In the genomic region with DNA sequence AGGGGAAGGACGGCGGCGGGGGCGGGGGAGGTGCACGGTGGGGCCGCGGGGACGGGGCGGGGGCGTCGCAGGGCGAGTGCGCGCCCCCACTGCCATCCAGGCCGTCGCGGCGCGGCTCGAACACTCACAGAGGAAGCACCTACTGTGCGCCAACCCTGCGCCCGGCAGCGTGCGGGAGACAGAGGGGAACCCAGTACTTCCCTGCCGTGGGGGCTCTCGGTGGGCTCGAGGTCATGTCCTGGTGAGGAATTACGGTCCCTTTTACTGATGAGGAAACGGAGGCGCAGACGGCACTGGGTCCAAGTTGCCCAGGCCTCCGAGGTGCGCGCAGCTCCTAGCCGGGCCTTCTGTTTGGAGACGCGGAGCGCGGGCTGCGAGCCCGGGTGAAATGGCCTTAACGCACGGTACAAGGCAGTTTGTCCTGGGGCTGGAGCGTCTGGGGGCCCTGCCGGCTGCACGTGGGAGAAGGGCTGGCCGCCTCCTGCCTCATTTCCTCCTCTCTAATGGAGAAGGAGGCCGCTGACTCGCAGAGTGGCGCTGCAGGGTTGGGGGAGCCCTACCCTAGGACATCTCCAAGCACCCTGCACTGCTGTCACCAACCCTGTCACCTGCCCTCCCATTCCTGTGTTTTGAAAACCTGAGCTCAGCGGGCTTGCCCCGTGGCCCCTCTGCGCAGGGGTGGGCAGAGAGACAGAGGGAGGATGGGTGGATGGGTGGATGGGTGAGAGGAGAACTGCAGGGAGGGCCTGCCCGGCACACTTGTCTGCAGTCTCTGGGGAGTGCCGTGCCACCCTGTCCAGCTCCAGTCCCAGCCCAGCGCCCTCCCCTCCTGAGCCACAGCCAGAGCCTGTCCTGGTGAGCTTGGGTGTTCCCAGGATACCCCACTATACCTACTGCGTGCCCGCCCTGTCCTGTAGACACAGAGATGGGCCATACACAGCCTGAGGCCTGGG, we compare ENCODE assay signal across 11 cellular contexts.
DNase-seq lines count a peak whose midpoint lies in the region; ATAC-seq and TF ChIP-seq lines count a peak whose summit lies in the region.
"Had no signal": no experiment of that assay in that cellular context is flagged by ENCODE, and none has a peak within 500 bp of the region (broad histone marks: within the 10 kb centered on the region; RNA-seq: fewer than 3 reads in every experiment).

No MANE protein-coding gene starts in this region.

- peaks cover 6% of the 10 kb centered on the region for H3K36me3 Mint-ChIP-seq in MCF 10A (ENCODE audit: insufficient read depth, unreplicated experiment)
- H3K36me3 Mint-ChIP-seq in activated CD8-positive, alpha-beta T cell treated with anti-CD3 and anti-CD28 coated beads, Interleukin-2, amount 10 ng/mL, durations not matched to agents 7 days and 5 days (ENCODE audit: low read depth): no peaks in the 10 kb centered on the region
- H3K36me3 Mint-ChIP-seq in stimulated activated memory B cell treated with anti-CD40 and anti-IgM and Interleukin-4, amounts not matched to agents 10 μg/mL and 1 μg/mL and 100 μg/mL, for 72 hours: no peaks in the 10 kb centered on the region

- H3K4me3 ChIP-seq in breast epithelium: peak overlapping the region in 2 of 3 donors; percentile 13 to 31
- H3K4me3 ChIP-seq in suprapubic skin: peak overlapping the region; percentile 11
- H3K4me3 ChIP-seq: adrenal gland, tibial artery had no signal

- peak; percentile 11 for ATAC-seq in activated CD8-positive, alpha-beta T cell treated with anti-CD3 and anti-CD28 coated beads, Interleukin-2, amount 10 ng/mL, durations not matched to agents 7 days and 5 days
- ATAC-seq in HG03378 (IDR thresholded peaks at IDR 0.05; ENCODE audit: unreplicated experiment): no peak
- ATAC-seq in stimulated activated memory B cell treated with anti-CD40 and anti-IgM and Interleukin-4, amounts not matched to agents 10 μg/mL and 1 μg/mL and 100 μg/mL, for 72 hours: no peak

- H3K4me1 Mint-ChIP-seq in MCF 10A (ENCODE audit: insufficient read depth, unreplicated experiment): peaks cover 6% of the 10 kb centered on the region
- peaks cover 5% of the 10 kb centered on the region for H3K4me1 Mint-ChIP-seq in activated CD8-positive, alpha-beta T cell treated with anti-CD3 and anti-CD28 coated beads, Interleukin-2, amount 10 ng/mL, durations not matched to agents 7 days and 5 days (ENCODE audit: low read depth)
- peaks cover 17% of the 10 kb centered on the region for H3K4me1 Mint-ChIP-seq in stimulated activated memory B cell treated with anti-CD40 and anti-IgM and Interleukin-4, amounts not matched to agents 10 μg/mL and 1 μg/mL and 100 μg/mL, for 72 hours

- TF ChIP-seq EP300 in suprapubic skin (IDR thresholded peaks at IDR 0.05): no peak

- H3K36me3 ChIP-seq in breast epithelium (no peaks in the 10 kb centered on the region), suprapubic skin (no peaks in the 10 kb centered on the region)
- H3K36me3 ChIP-seq: adrenal gland, tibial artery had no signal

- H3K27me3 Mint-ChIP-seq in MCF 10A (ENCODE audit: insufficient read depth, unreplicated experiment): peaks cover 53% of the 10 kb centered on the region
- H3K27me3 Mint-ChIP-seq in activated CD8-positive, alpha-beta T cell treated with anti-CD3 and anti-CD28 coated beads, Interleukin-2, amount 10 ng/mL, durations not matched to agents 7 days and 5 days (ENCODE audit: low read depth): peaks cover 31% of the 10 kb centered on the region
- H3K27me3 Mint-ChIP-seq in stimulated activated memory B cell treated with anti-CD40 and anti-IgM and Interleukin-4, amounts not matched to agents 10 μg/mL and 1 μg/mL and 100 μg/mL, for 72 hours: peaks cover 50% of the 10 kb centered on the region

- POLR2A ChIA-PET in MCF 10A (lab: Yijun Ruan, JAX): no interaction called here
- POLR2A ChIA-PET in activated CD8-positive, alpha-beta T cell treated with anti-CD3 and anti-CD28 coated beads, Interleukin-2, amount 10 ng/mL, durations not matched to agents 7 days and 5 days (lab: Charles Lee): no interaction called here

- 28% methylated on average over 12 of the region's 59 CpGs for WGBS in suprapubic skin

- no peaks in the 10 kb centered on the region for H3K4me1 ChIP-seq in breast epithelium
- H3K4me1 ChIP-seq in suprapubic skin: peaks cover 9% of the 10 kb centered on the region
- H3K4me1 ChIP-seq: adrenal gland had no signal

- no peaks in the 10 kb centered on the region for H3K9me3 Mint-ChIP-seq in MCF 10A (ENCODE audit: unreplicated experiment)
- peaks cover under 1% of the 10 kb centered on the region for H3K9me3 Mint-ChIP-seq in activated CD8-positive, alpha-beta T cell treated with anti-CD3 and anti-CD28 coated beads, Interleukin-2, amount 10 ng/mL, durations not matched to agents 7 days and 5 days (ENCODE audit: insufficient read depth)
- H3K9me3 Mint-ChIP-seq in stimulated activated memory B cell treated with anti-CD40 and anti-IgM and Interleukin-4, amounts not matched to agents 10 μg/mL and 1 μg/mL and 100 μg/mL, for 72 hours: no peaks in the 10 kb centered on the region

- TF ChIP-seq POLR2A in breast epithelium (IDR thresholded peaks at IDR 0.05) (no peak), suprapubic skin (IDR thresholded peaks at IDR 0.05) (no peak)

- intact Hi-C loops in breast epithelium (cut with DNase I; ENCODE audit: low total_unique reads) (no loop called here), MCF 10A (cut with micrococcal nuclease) (no loop called here)

- H3K27me3 ChIP-seq in breast epithelium (peaks cover 0 to 83% of the 10 kb centered on the region in 2 donors), suprapubic skin (peaks cover 86% of the 10 kb centered on the region)

- H3K27ac Mint-ChIP-seq in MCF 10A (ENCODE audit: low read depth, unreplicated experiment): no peak overlapping the region
- no peak overlapping the region for H3K27ac Mint-ChIP-seq in activated CD8-positive, alpha-beta T cell treated with anti-CD3 and anti-CD28 coated beads, Interleukin-2, amount 10 ng/mL, durations not matched to agents 7 days and 5 days
- H3K27ac Mint-ChIP-seq in stimulated activated memory B cell treated with anti-CD40 and anti-IgM and Interleukin-4, amounts not matched to agents 10 μg/mL and 1 μg/mL and 100 μg/mL, for 72 hours: no peak overlapping the region

- H3K4me3 Mint-ChIP-seq in MCF 10A (ENCODE audit: unreplicated experiment): no peak overlapping the region
- H3K4me3 Mint-ChIP-seq in activated CD8-positive, alpha-beta T cell treated with anti-CD3 and anti-CD28 coated beads, Interleukin-2, amount 10 ng/mL, durations not matched to agents 7 days and 5 days: no peak overlapping the region
- no peak overlapping the region for H3K4me3 Mint-ChIP-seq in stimulated activated memory B cell treated with anti-CD40 and anti-IgM and Interleukin-4, amounts not matched to agents 10 μg/mL and 1 μg/mL and 100 μg/mL, for 72 hours

- H3K27ac ChIP-seq in breast epithelium: no peak overlapping the region
- H3K27ac ChIP-seq in suprapubic skin: no peak overlapping the region
- H3K27ac ChIP-seq: adrenal gland, tibial artery had no signal

- no TSS peak for BruUV-seq in MCF 10A (replicated peaks; lab: Mats Ljungman, UMichigan)

- TF ChIP-seq CTCF in breast epithelium (IDR thresholded peaks at IDR 0.05): no peak
- no peak for TF ChIP-seq CTCF in MCF 10A (IDR thresholded peaks at IDR 0.05; ENCODE audit: unreplicated experiment)
- no peak for TF ChIP-seq CTCF in suprapubic skin (IDR thresholded peaks at IDR 0.05)

- no peak for DNase-seq in breast epithelium (ENCODE audit: low spot score in 2 of 2)
- no peak for DNase-seq in MCF 10A (ENCODE audit: unreplicated experiment)
- DNase-seq in activated CD8-positive, alpha-beta T cell treated with anti-CD3 and anti-CD28 coated beads, Interleukin-2, amount 10 ng/mL, durations not matched to agents 7 days and 5 days: no peak
- peak; percentile 9 for DNase-seq in iris pigment epithelial cell (ENCODE audit: low read depth)
- DNase-seq in suprapubic skin (ENCODE audit: low spot score in 2 of 2): peak; percentile 40 to 54
- no peak for DNase-seq in Kasumi-1 (lab: John Stamatoyannopoulos, UW)
- DNase-seq: SHP77 had no signal

- peaks cover 0 to 4% of the 10 kb centered on the region in 2 donors for H3K9me3 ChIP-seq in breast epithelium
- H3K9me3 ChIP-seq in suprapubic skin: no peaks in the 10 kb centered on the region
- H3K9me3 ChIP-seq: adrenal gland had no signal

- CTCF ChIA-PET in MCF 10A (lab: Yijun Ruan, JAX): interaction anchor here (0.6 kb wide), 1 partner anchor 125 kb away, joined by 3 read pairs; no protein-coding TSS in a partner anchor
- CTCF ChIA-PET in activated CD8-positive, alpha-beta T cell treated with anti-CD3 and anti-CD28 coated beads, Interleukin-2, amount 10 ng/mL, durations not matched to agents 7 days and 5 days (lab: Charles Lee): no interaction called here

Comparison
In these comparisons a context has a peak if more than half of its experiments do, and no peak if none do; other contexts are left out.
1. DNase-seq: peak in iris pigment epithelial cell (single experiment) and suprapubic skin (2 of 2); none in breast epithelium (0 of 2), MCF 10A (single experiment), activated CD8-positive, alpha-beta T cell treated with anti-CD3 and anti-CD28 coated beads, Interleukin-2, amount 10 ng/mL, durations not matched to agents 7 days and 5 days (single experiment) and Kasumi-1 (0 of 2).